ENCODE assay signal across 38 cellular contexts in the genomic region with DNA sequence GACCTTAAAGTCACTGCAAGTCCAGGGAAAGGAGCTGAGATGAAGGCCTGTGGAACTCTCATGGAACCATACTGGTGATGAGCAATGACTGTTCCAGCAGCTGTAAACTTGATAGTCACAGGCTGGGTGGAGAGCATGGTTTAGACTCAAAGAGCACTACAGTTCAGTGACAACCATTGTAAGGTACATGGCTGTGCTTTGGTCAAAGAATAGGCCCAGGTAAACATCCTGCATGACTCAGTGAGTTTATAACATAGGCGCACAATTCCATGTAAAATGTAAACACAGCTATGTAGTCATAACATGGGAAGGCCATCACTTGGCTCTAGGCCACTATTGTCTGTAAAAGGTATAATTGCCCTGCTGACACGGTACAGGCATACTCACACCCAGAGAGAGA.
"Had no signal": no experiment of that assay in that cellular context is flagged by ENCODE, and none has a peak within 500 bp of the region (broad histone marks: within the 10 kb centered on the region; RNA-seq: fewer than 3 reads in every experiment).

No MANE protein-coding gene starts in this region.

- H3K36me3 Mint-ChIP-seq: activated CD4-positive, alpha-beta memory T cell treated with anti-CD3 and anti-CD28 coated beads for 36 hours; activated naive CD4-positive, alpha-beta T cell treated with anti-CD3 and anti-CD28 coated beads, Interleukin-2, amount 50 U/mL, for 72 hours had no signal

- FAIRE-seq: astrocyte, colon had no signal

- H3K4me3 ChIP-seq: adrenal gland, body of pancreas, breast epithelium, MG63, Peyer's patch, SJSA1 had no signal

- H3K4me1 ChIP-seq: adrenal gland, body of pancreas, breast epithelium, Peyer's patch, SJSA1 had no signal

- H3K9me3 ChIP-seq: adrenal gland, body of pancreas, breast epithelium, MG63, Peyer's patch, SJSA1, SK-N-SH had no signal

- DNase-seq: activated B cell treated with CpG ODN at 0.5 μM for 24 hours; activated CD4-positive, alpha-beta memory T cell treated with anti-CD3 and anti-CD28 coated beads for 36 hours; activated CD4-positive, alpha-beta T cell treated with anti-CD3 and anti-CD28 coated beads for 4 hours; activated CD4-positive, alpha-beta T cell treated with anti-CD3 and anti-CD28 coated beads, Interleukin-2, amount 50 U/mL, for 1 hour; activated CD4-positive, CD25-positive, alpha-beta regulatory T cell treated with anti-CD3 and anti-CD28 coated beads, Interleukin-2, amount 50 U/mL, for 72 hours; activated CD8-positive, alpha-beta memory T cell treated with anti-CD3 and anti-CD28 coated beads, Interleukin-2, amount 50 U/mL, for 4 hours; activated gamma-delta T cell treated with Interleukin-2 at 50 U/mL for 16 hours; activated naive CD4-positive, alpha-beta T cell treated with anti-CD3 and anti-CD28 coated beads for 36 hours; activated T-cell treated with anti-CD3 and anti-CD28 coated beads for 4 hours; activated T-cell treated with anti-CD3 and anti-CD28 coated beads, Interleukin-2, amount 50 U/mL, for 4 hours; adrenal gland; body of pancreas; caudate nucleus; MG63; NCI-H1048; NCI-H1105 treated with DMSO at 0.1 percent for 48 hours; NCI-H1436; NCI-H1694; NCI-H1930; NCI-H2081 treated with DMSO at 0.1 percent for 48 hours; NCI-H226; NCI-H510A; NCI-H526; Peyer's patch; RPMI8226; SHP77 treated with DMSO at 0.1 percent for 48 hours; SK-N-SH; SW 1271; T-helper 1 cell; T-helper 2 cell; T-helper 9 cell had no signal

- H3K4me3 Mint-ChIP-seq: activated B cell treated with CpG ODN at 0.5 μM for 24 hours; activated CD4-positive, alpha-beta memory T cell treated with anti-CD3 and anti-CD28 coated beads for 36 hours; activated naive CD4-positive, alpha-beta T cell treated with anti-CD3 and anti-CD28 coated beads for 36 hours; activated T-cell treated with anti-CD3 and anti-CD28 coated beads, Interleukin-2, amount 50 U/mL, for 4 hours; activated T-helper 1 cell treated with anti-CD3 and anti-CD28 coated beads, Interleukin-12 subunit alpha, Interleukin-12 subunit beta, Interleukin-2, Interleukin-4 antibody, amounts not matched to agents 30 ng/mL and 10 ng/mL and 1 ng/mL, durations not matched to agents 14 hours and 24 hours and 36 hours had no signal

- H3K27me3 ChIP-seq: adrenal gland, body of pancreas, breast epithelium, MG63, Peyer's patch, SJSA1 had no signal

- H3K4me1 Mint-ChIP-seq: activated B cell treated with CpG ODN at 0.5 μM for 24 hours had no signal

- H3K27ac Mint-ChIP-seq: activated B cell treated with CpG ODN at 0.5 μM for 24 hours; activated CD4-positive, alpha-beta memory T cell treated with anti-CD3 and anti-CD28 coated beads for 36 hours; activated naive CD4-positive, alpha-beta T cell treated with anti-CD3 and anti-CD28 coated beads for 36 hours; activated naive CD4-positive, alpha-beta T cell treated with anti-CD3 and anti-CD28 coated beads, Interleukin-2, amount 50 U/mL, for 72 hours; activated T-helper 1 cell treated with anti-CD3 and anti-CD28 coated beads, Interleukin-12 subunit alpha, Interleukin-12 subunit beta, Interleukin-2, Interleukin-4 antibody, amounts not matched to agents 30 ng/mL and 10 ng/mL and 1 ng/mL, durations not matched to agents 14 hours and 24 hours and 36 hours had no signal

- H3K36me3 ChIP-seq: adrenal gland, breast epithelium, MG63, Peyer's patch, SJSA1 had no signal

- H3K27ac ChIP-seq: adrenal gland, body of pancreas, breast epithelium, Peyer's patch, SJSA1, VCaP had no signal

- H3K9me3 Mint-ChIP-seq: activated B cell treated with CpG ODN at 0.5 μM for 24 hours; activated CD4-positive, alpha-beta memory T cell treated with anti-CD3 and anti-CD28 coated beads for 36 hours; activated T-helper 1 cell treated with anti-CD3 and anti-CD28 coated beads, Interleukin-12 subunit alpha, Interleukin-12 subunit beta, Interleukin-2, Interleukin-4 antibody, amounts not matched to agents 30 ng/mL and 10 ng/mL and 1 ng/mL, durations not matched to agents 14 hours and 24 hours and 36 hours had no signal

- ATAC-seq: activated naive CD4-positive, alpha-beta T cell treated with anti-CD3 and anti-CD28 coated beads, Interleukin-2, amount 50 U/mL, for 72 hours; activated T-cell treated with anti-CD3 and anti-CD28 coated beads, Interleukin-2, amount 50 U/mL, for 4 hours; body of pancreas had no signal

- H3K4me2 ChIP-seq: SK-N-SH had no signal

- H3K27me3 Mint-ChIP-seq: activated B cell treated with CpG ODN at 0.5 μM for 24 hours; activated CD4-positive, alpha-beta memory T cell treated with anti-CD3 and anti-CD28 coated beads for 36 hours had no signal

- H3K9ac ChIP-seq: SK-N-SH had no signal

- H3K9me2 ChIP-seq: SK-N-SH had no signal
